In the genomic region with DNA sequence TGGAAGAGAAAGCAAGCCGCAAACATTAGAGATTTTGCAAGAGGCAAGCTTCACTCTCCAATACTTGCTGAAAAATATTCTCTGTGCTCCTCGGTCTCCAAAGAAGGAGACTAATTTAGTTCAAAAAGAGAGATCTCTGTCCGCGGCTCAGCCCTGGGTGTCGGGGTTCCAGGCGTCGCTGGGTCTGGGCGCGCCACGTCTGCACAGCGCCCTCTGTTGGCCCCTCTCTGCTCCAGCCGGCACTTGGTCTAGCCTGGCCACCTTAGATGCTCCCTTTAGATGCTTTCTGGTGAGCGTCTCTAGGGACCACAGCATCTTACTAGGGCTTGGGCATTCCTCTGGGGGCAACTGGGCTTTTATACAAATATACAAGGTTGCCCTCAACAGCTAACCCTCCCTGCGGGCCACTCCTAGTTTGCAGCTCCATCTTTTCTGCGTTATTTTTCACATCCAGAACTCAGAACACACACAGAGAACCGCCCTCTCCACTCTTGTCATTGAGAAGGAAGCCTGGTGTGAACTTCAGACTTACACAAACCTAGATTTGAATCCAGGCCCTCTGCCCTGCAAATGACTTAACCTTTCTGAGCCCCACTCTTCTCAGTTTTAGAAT, we compare ENCODE assay signal across 8 cellular contexts.
A peak's percentile ranks its signal among the peaks of the same experiment; 100 is the strongest.
DNase-seq lines count a peak whose midpoint lies in the region; ATAC-seq and TF ChIP-seq lines count a peak whose summit lies in the region.

No MANE protein-coding gene starts in this region.

- intact Hi-C loops in OCI-LY7 (cut with micrococcal nuclease; ENCODE audit: unreplicated experiment) = no loop called here

- peak overlapping the region; percentile 45 for H3K4me3 ChIP-seq in CD8-positive, alpha-beta memory T cell (ENCODE audit: low read length)
- H3K4me3 ChIP-seq in GM23248 (peak overlapping the region; percentile 1; the same call in 1 of the 2 replicates), OCI-LY7 (ENCODE audit: low read depth, low read length, poor library complexity, severe bottlenecking) (no peak overlapping the region), hepatocyte (no peak overlapping the region)

- CTCF ChIA-PET in CD8-positive, alpha-beta memory T cell (lab: Charles Lee) = interaction anchor here (0.9 to 2.2 kb wide), 9 partner anchors 9 to 404 kb away, joined by 3 to 7 read pairs (median 3); no protein-coding TSS in a partner anchor
- CTCF ChIA-PET in OCI-LY7 (lab: Charles Lee; ENCODE audit: unreplicated experiment) = no interaction called here

- peak overlapping the region in 2 of 8 donors; percentile 4 to 6 for H3K27ac Mint-ChIP-seq in CD8-positive, alpha-beta memory T cell

- H3K9me2 ChIP-seq in GM23248 (ENCODE audit: insufficient read depth) = no peaks in the 10 kb centered on the region
- H3K9me2 ChIP-seq in OCI-LY7 (ENCODE audit: insufficient read depth, low read length) = no peaks in the 10 kb centered on the region
- H3K9me2 ChIP-seq in hepatocyte (replicated peaks; ENCODE audit: insufficient read depth) = no peaks in the 10 kb centered on the region

- peak; percentile 30 to 63 (median 38) for DNase-seq in CD8-positive, alpha-beta memory T cell
- DNase-seq in GM23248 (peak; percentile 49), OCI-LY7 (ENCODE audit: low spot score) (peak; percentile 33), hepatocyte (ENCODE audit: low spot score) (peak; percentile 64), NCI-H187 treated with DMSO at 0.1 percent for 48 hours (lab: John Stamatoyannopoulos, UW) (no peak)
- peak in 3 of 4 experiments; percentile 18 to 50 (median 44) for DNase-seq in activated naive CD4-positive, alpha-beta T cell (lab: John Stamatoyannopoulos, UW)
- peak; percentile 39 for DNase-seq in stimulated activated CD4-positive, alpha-beta T cell treated with anti-CD3 and anti-CD28 coated beads, Interleukin-2, amount 100 ng/mL, for 4 hours (ENCODE audit: low read depth)

- H3K36me3 ChIP-seq in CD8-positive, alpha-beta memory T cell (ENCODE audit: insufficient read depth, low read length) = no peaks in the 10 kb centered on the region
- H3K36me3 ChIP-seq in GM23248 (ENCODE audit: low read depth) (no peaks in the 10 kb centered on the region), OCI-LY7 (ENCODE audit: insufficient read depth, low read length) (no peaks in the 10 kb centered on the region), hepatocyte (replicated peaks; ENCODE audit: insufficient read depth, low read depth) (no peaks in the 10 kb centered on the region)

- no peaks in the 10 kb centered on the region for H3K9me3 Mint-ChIP-seq in CD8-positive, alpha-beta memory T cell

- H3K36me3 Mint-ChIP-seq in CD8-positive, alpha-beta memory T cell = no peaks in the 10 kb centered on the region

- in situ Hi-C loops in GM23248 (cut with MboI) = no loop called here

- no peaks in the 10 kb centered on the region for H3K4me1 ChIP-seq in CD8-positive, alpha-beta memory T cell (ENCODE audit: insufficient read depth, low read length)
- H3K4me1 ChIP-seq in GM23248 (ENCODE audit: insufficient read depth) = peaks cover 7% of the 10 kb centered on the region; the same call in 1 of the 2 replicates
- no peaks in the 10 kb centered on the region for H3K4me1 ChIP-seq in OCI-LY7 (ENCODE audit: insufficient read depth, low read length, poor library complexity, severe bottlenecking)
- peaks cover 7% of the 10 kb centered on the region for H3K4me1 ChIP-seq in hepatocyte (ENCODE audit: insufficient read depth)

- H3K4me2 ChIP-seq in GM23248 (ENCODE audit: unreplicated experiment) (no peak overlapping the region), OCI-LY7 (ENCODE audit: low read length) (no peak overlapping the region), hepatocyte (peak overlapping the region; percentile 70)

- no peak for ATAC-seq in GM19324 (IDR thresholded peaks at IDR 0.05; ENCODE audit: low FRiP score, unreplicated experiment)

- H3K27me3 Mint-ChIP-seq in CD8-positive, alpha-beta memory T cell = peaks cover 0 to 2% of the 10 kb centered on the region in 2 donors

- H3K9me3 ChIP-seq in CD8-positive, alpha-beta memory T cell (ENCODE audit: low read length) = no peaks in the 10 kb centered on the region
- no peaks in the 10 kb centered on the region for H3K9me3 ChIP-seq in GM23248 (ENCODE audit: low read depth)
- H3K9me3 ChIP-seq in OCI-LY7 (ENCODE audit: low read length) = no peaks in the 10 kb centered on the region
- no peaks in the 10 kb centered on the region for H3K9me3 ChIP-seq in hepatocyte (ENCODE audit: low read depth)

- WGBS in GM23248 (ENCODE audit: low coverage in 1 of 2, low lambda C conversion rate in 2 of 2, missing lambda C conversion rate in 2 of 2), 2 experiments = 33 to 35% methylated on average over 16 of the region's 16 CpGs
- 37% methylated on average over 16 of the region's 16 CpGs for WGBS in hepatocyte (ENCODE audit: low lambda C conversion rate, missing lambda C conversion rate)

- no peaks in the 10 kb centered on the region for H3K27me3 ChIP-seq in CD8-positive, alpha-beta memory T cell (ENCODE audit: insufficient read depth, low read length, poor library complexity, severe bottlenecking)
- peaks cover 34% of the 10 kb centered on the region for H3K27me3 ChIP-seq in GM23248 (replicated peaks; ENCODE audit: insufficient read depth)
- H3K27me3 ChIP-seq in hepatocyte = no peaks in the 10 kb centered on the region

- no peaks in the 10 kb centered on the region for H3F3A ChIP-seq in GM23248 (ENCODE audit: insufficient read depth)

- TF ChIP-seq CTCF in OCI-LY7 (conservative IDR thresholded peaks at IDR 0.05; ENCODE audit: low read length) (peak; percentile 81), hepatocyte (IDR thresholded peaks at IDR 0.05; ENCODE audit: poor library complexity) (peak; percentile 65)

- POLR2A ChIA-PET in CD8-positive, alpha-beta memory T cell (lab: Charles Lee) = no interaction called here
- POLR2A ChIA-PET in OCI-LY7 (lab: Charles Lee) = no interaction called here

- no peak overlapping the region for H3K9ac ChIP-seq in GM23248

- H4K20me1 ChIP-seq in GM23248 (ENCODE audit: insufficient read depth) (no peaks in the 10 kb centered on the region), OCI-LY7 (ENCODE audit: insufficient read depth, low read length) (no peaks in the 10 kb centered on the region), hepatocyte (ENCODE audit: insufficient read depth, poor library complexity, severe bottlenecking) (no peaks in the 10 kb centered on the region)

- no peaks in the 10 kb centered on the region for H3K79me2 ChIP-seq in GM23248 (ENCODE audit: insufficient read depth)
- no peaks in the 10 kb centered on the region for H3K79me2 ChIP-seq in OCI-LY7 (ENCODE audit: insufficient read depth, low read depth, low read length)
- no peaks in the 10 kb centered on the region for H3K79me2 ChIP-seq in hepatocyte

- no TSS peak for BruUV-seq in OCI-LY7 (replicated peaks; lab: Mats Ljungman, UMichigan)

- H3K27ac ChIP-seq in CD8-positive, alpha-beta memory T cell (ENCODE audit: low read depth, low read length) = no peak overlapping the region
- H3K27ac ChIP-seq in GM23248 = no peak overlapping the region
- no peak overlapping the region for H3K27ac ChIP-seq in OCI-LY7 (ENCODE audit: low read depth, low read length, poor library complexity, severe bottlenecking)
- H3K27ac ChIP-seq in hepatocyte = peak overlapping the region; percentile 34

- H3K4me3 Mint-ChIP-seq in CD8-positive, alpha-beta memory T cell = peak overlapping the region in 6 of 7 donors; percentile 76 to 92 (median 80)

- no peak overlapping the region for H2AFZ ChIP-seq in GM23248
- no peak overlapping the region for H2AFZ ChIP-seq in OCI-LY7 (ENCODE audit: low read length)
- peak overlapping the region; percentile 24 for H2AFZ ChIP-seq in hepatocyte

- peaks cover 0 to 17% (median 11%) of the 10 kb centered on the region in 3 donors for H3K4me1 Mint-ChIP-seq in CD8-positive, alpha-beta memory T cell

Comparison
In these comparisons a context has a peak if more than half of its experiments do, and no peak if none do; other contexts are left out.
1. H3K4me3 ChIP-seq: peak in CD8-positive, alpha-beta memory T cell (single experiment) and GM23248 (single experiment); none in OCI-LY7 (single experiment) and hepatocyte (single experiment).